Comparison of ENCODE assay signal across 14 cellular contexts in genomic region chr12:10719482-10719881, GRCh38. TPM values are rescaled to one million over a fixed set of nuclear protein-coding genes. Genes with fewer than 3 reads are reported as not detected.
DNase-seq lines count a peak whose midpoint lies in the region; ATAC-seq and TF ChIP-seq lines count a peak whose summit lies in the region.
"Had no signal": no experiment of that assay in that cellular context is flagged by ENCODE, and none has a peak within 500 bp of the region (broad histone marks: within the 10 kb centered on the region; RNA-seq: fewer than 3 reads in every experiment).

No MANE protein-coding gene starts in this region.

- in situ Hi-C loops in gastrocnemius medialis (cut with MboI; ENCODE audit: low sequenced_read_pairs in 4 of 4), result loop anchor here in 2 of 4 donors (25.0 kb wide), 2 partner anchors 507 to 1068 kb away; partner anchors contain the start of gene GABARAPL1 (in 2 of the 2)

- H3K79me2 ChIP-seq in HCT116 (ENCODE audit: insufficient read depth, low read length), result peaks cover 98% of the 10 kb centered on the region

- H3K27me3 ChIP-seq in HCT116 (ENCODE audit: insufficient read depth, low read length) (no peaks in the 10 kb centered on the region), gastrocnemius medialis (no peaks in the 10 kb centered on the region)

- BruUV-seq in HCT116 (replicated peaks; lab: Mats Ljungman, UMichigan), result no TSS peak

- no peaks in the 10 kb centered on the region for H3K9me3 Mint-ChIP-seq in activated CD4-positive, alpha-beta memory T cell treated with anti-CD3 and anti-CD28 coated beads for 36 hours
- H3K9me3 Mint-ChIP-seq: activated naive CD4-positive, alpha-beta T cell treated with anti-CD3 and anti-CD28 coated beads for 36 hours; dendritic cell treated with granulocyte-macrophage colony-stimulating factor and Interleukin-4, amounts not matched to agents 40 ng/mL and 50 ng/mL, for 4 days had no signal

- H3K27ac ChIP-seq in HCT116 (ENCODE audit: low read depth, low read length) (no peak overlapping the region; the same call in 1 of the 2 replicates), SK-N-MC (no peak overlapping the region), gastrocnemius medialis (peak overlapping the region; percentile 97 to 100 (median 98))

- H3K27ac Mint-ChIP-seq in activated CD4-positive, alpha-beta memory T cell treated with anti-CD3 and anti-CD28 coated beads for 36 hours, result no peak overlapping the region
- H3K27ac Mint-ChIP-seq: activated naive CD4-positive, alpha-beta T cell treated with anti-CD3 and anti-CD28 coated beads for 36 hours; CD4-positive, alpha-beta memory T cell; dendritic cell treated with granulocyte-macrophage colony-stimulating factor and Interleukin-4, amounts not matched to agents 40 ng/mL and 50 ng/mL, for 4 days had no signal

- TF ChIP-seq CTCF in HCT116 (IDR thresholded peaks at IDR 0.05 in 2 of 3, conservative IDR thresholded peaks at IDR 0.05 in 1 of 3; ENCODE audit: borderline replicate concordance in 1 of 3, insufficient read depth in 1 of 3, low read depth in 2 of 3, low read length in 2 of 3), result no peak
- no peak for TF ChIP-seq CTCF in fibroblast of the aortic adventitia (IDR thresholded peaks at IDR 0.05; ENCODE audit: insufficient read depth, low read length)
- no peak for TF ChIP-seq CTCF in gastrocnemius medialis (IDR thresholded peaks at IDR 0.05 in 4 of 5, conservative IDR thresholded peaks at IDR 0.05 in 1 of 5)

- H2AFZ ChIP-seq in HCT116 (ENCODE audit: low read depth, low read length, poor library complexity, severe bottlenecking), result no peak overlapping the region

- peaks cover 47% of the 10 kb centered on the region for H3K27me3 Mint-ChIP-seq in activated CD4-positive, alpha-beta memory T cell treated with anti-CD3 and anti-CD28 coated beads for 36 hours

- peaks cover 18% of the 10 kb centered on the region for H3K36me3 Mint-ChIP-seq in activated CD4-positive, alpha-beta memory T cell treated with anti-CD3 and anti-CD28 coated beads for 36 hours
- H3K36me3 Mint-ChIP-seq: CD4-positive, alpha-beta memory T cell had no signal

- H3K9ac ChIP-seq in HCT116 (ENCODE audit: low read length), result peak overlapping the region; percentile 48; the same call in 1 of the 2 replicates
- H3K9ac ChIP-seq in SK-N-MC (ENCODE audit: insufficient read length), result peak overlapping the region; percentile 26

- intact Hi-C loops in HCT116 (cut with micrococcal nuclease) (no loop called here), gastrocnemius medialis (cut with DNase I; ENCODE audit: low total_unique reads) (loop anchor here (2.0 to 5.0 kb wide), 2 partner anchors 15 to 1843 kb away; partner anchors contain the start of gene DUSP16)
- intact Hi-C loops in activated CD4-positive, alpha-beta memory T cell treated with anti-CD3 and anti-CD28 coated beads for 36 hours (cut with micrococcal nuclease), result no loop called here

- POLR2A ChIA-PET in HCT116 (lab: Charles Lee), result interaction anchor here (1.3 to 1.6 kb wide), 2 partner anchors 12 to 31 kb away, joined by 3 read pairs; no protein-coding TSS in a partner anchor
- POLR2A ChIA-PET in activated CD4-positive, alpha-beta memory T cell treated with anti-CD3 and anti-CD28 coated beads for 36 hours (lab: Charles Lee), result no interaction called here

- H3K4me1 ChIP-seq in HCT116 (ENCODE audit: control insufficient read depth in 1 of 2, insufficient read depth in 2 of 2, low read length in 2 of 2), result peaks cover 54 to 71% of the 10 kb centered on the region in 2 experiments
- H3K4me1 ChIP-seq in gastrocnemius medialis, result peaks cover 29 to 49% of the 10 kb centered on the region in 2 donors

- RAD21 ChIA-PET in HCT116 (lab: Charles Lee; ENCODE audit: low non-redundant PET in 1 of 2, low total read pairs in 2 of 2, uncharacterized antibody in 2 of 2, unreplicated experiment in 2 of 2), result no interaction called here

- H3K9me3 ChIP-seq in HCT116 (ENCODE audit: control insufficient read depth in 1 of 2, insufficient read depth in 1 of 2, low read depth in 1 of 2, low read length in 2 of 2) (no peaks in the 10 kb centered on the region), SK-N-MC (ENCODE audit: low read depth, low read length) (no peaks in the 10 kb centered on the region), gastrocnemius medialis (no peaks in the 10 kb centered on the region)

- peaks cover 31% of the 10 kb centered on the region; the same call in 1 of the 2 replicates for H4K20me1 ChIP-seq in HCT116 (ENCODE audit: insufficient read depth)

- H3K4me3 ChIP-seq in HCT116 (replicated peaks in 1 of 2; ENCODE audit: low read depth in 1 of 2, low read length in 2 of 2) (no peak overlapping the region; a peak in 1 of 4 replicates), SK-N-MC (peak overlapping the region; percentile 98), fibroblast of the aortic adventitia (ENCODE audit: low read depth, low read length) (peak overlapping the region; percentile 19), gastrocnemius medialis (peak overlapping the region; percentile 83 to 99 (median 88))

- peaks cover 10 to 26% of the 10 kb centered on the region in 2 experiments for H3K36me3 ChIP-seq in HCT116 (ENCODE audit: control insufficient read depth in 1 of 2, insufficient read depth in 2 of 2, low read length in 2 of 2)
- peaks cover 43% of the 10 kb centered on the region for H3K36me3 ChIP-seq in SK-N-MC (ENCODE audit: insufficient read depth, low read length)
- H3K36me3 ChIP-seq in gastrocnemius medialis, result peaks cover 0 to 30% of the 10 kb centered on the region in 2 donors

- TF ChIP-seq RAD21 in HCT116 (IDR thresholded peaks at IDR 0.05; ENCODE audit: low read depth), result no peak

- peaks cover 34% of the 10 kb centered on the region for H3K4me1 Mint-ChIP-seq in activated CD4-positive, alpha-beta memory T cell treated with anti-CD3 and anti-CD28 coated beads for 36 hours (ENCODE audit: low read depth)

- CTCF ChIA-PET in HCT116 (lab: Charles Lee), result interaction anchor here (3.0 kb wide), 1 partner anchor 30 kb away, joined by 12 read pairs; no protein-coding TSS in a partner anchor
- CTCF ChIA-PET in activated CD4-positive, alpha-beta memory T cell treated with anti-CD3 and anti-CD28 coated beads for 36 hours (lab: Charles Lee), result interaction anchor here (1.2 kb wide), 1 partner anchor 31 kb away, joined by 5 read pairs; no protein-coding TSS in a partner anchor

- no peak for ATAC-seq in HCT116
- ATAC-seq in gastrocnemius medialis, result peak; percentile 20 to 27
- no peak for ATAC-seq in HG03469 (IDR thresholded peaks at IDR 0.05; ENCODE audit: unreplicated experiment)

- no peak for DNase-seq in HCT116 (ENCODE audit: low read depth, low spot score)
- no peak for DNase-seq in SK-N-MC (ENCODE audit: low read depth, low spot score)
- DNase-seq in fibroblast of the aortic adventitia (ENCODE audit: low read depth), result no peak
- DNase-seq in gastrocnemius medialis, result peak; percentile 79 to 83
- no peak for DNase-seq in SKM-1 treated with dmso at 0.1 percent for 144 hours (lab: John Stamatoyannopoulos, UW; ENCODE audit: unreplicated experiment)
- DNase-seq in T-helper 2 cell, result no peak
- no peak for DNase-seq in activated CD4-positive, alpha-beta memory T cell treated with anti-CD3 and anti-CD28 coated beads for 36 hours
- DNase-seq: activated naive CD4-positive, alpha-beta T cell treated with anti-CD3 and anti-CD28 coated beads for 36 hours; CD4-positive, alpha-beta memory T cell; H7; NCI-H446 treated with DMSO at 0.1 percent for 48 hours; trophoblast cell had no signal

- TF ChIP-seq POLR2A in HCT116 (IDR thresholded peaks at IDR 0.05; ENCODE audit: borderline replicate concordance, extremely low read depth, insufficient read depth, insufficient read length) (no peak), gastrocnemius medialis (IDR thresholded peaks at IDR 0.05) (peak; percentile 71 to 86)

- no peaks in the 10 kb centered on the region for H3K9me2 ChIP-seq in HCT116 (ENCODE audit: insufficient read depth)

- no peak overlapping the region for H3K4me3 Mint-ChIP-seq in activated CD4-positive, alpha-beta memory T cell treated with anti-CD3 and anti-CD28 coated beads for 36 hours
- H3K4me3 Mint-ChIP-seq: activated naive CD4-positive, alpha-beta T cell treated with anti-CD3 and anti-CD28 coated beads for 36 hours; CD4-positive, alpha-beta memory T cell; dendritic cell treated with granulocyte-macrophage colony-stimulating factor and Interleukin-4, amounts not matched to agents 40 ng/mL and 50 ng/mL, for 4 days had no signal

- peak overlapping the region; percentile 77 for H3K4me2 ChIP-seq in HCT116 (ENCODE audit: low read length)

TF ChIP-seq in HCT116, 20 proteins besides CTCF, POLR2A, EP300 and RAD21 (continues in another document):
- TF ChIP-seq ZNF274 (IDR thresholded peaks at IDR 0.05; ENCODE audit: low read depth, low read length) (no peak), ZBTB33 (IDR thresholded peaks at IDR 0.05; ENCODE audit: extremely low read depth, insufficient replicate concordance, low read length) (no peak), CEBPB (IDR thresholded peaks at IDR 0.05; ENCODE audit: low read depth) (no peak)
- TF ChIP-seq, protein P1, sequence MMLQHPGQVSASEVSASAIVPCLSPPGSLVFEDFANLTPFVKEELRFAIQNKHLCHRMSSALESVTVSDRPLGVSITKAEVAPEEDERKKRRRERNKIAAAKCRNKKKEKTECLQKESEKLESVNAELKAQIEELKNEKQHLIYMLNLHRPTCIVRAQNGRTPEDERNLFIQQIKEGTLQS (IDR thresholded peaks at IDR 0.05), result no peak

RNA-seq across cellular contexts. Expression of gene YBX3, which starts 3.6 kb away (rescaled TPM):
- total RNA-seq in HCT116 (2021; ENCODE audit: unreplicated experiment), result 419 TPM
- 472 and 487 TPM in 2 replicates for polyA plus RNA-seq in HCT116 (2012)
- 139 and 191 TPM in 2 replicates for total RNA-seq in fibroblast of the aortic adventitia (ENCODE audit: low replicate concordance)
- total RNA-seq in gastrocnemius medialis, result 1,000 to 10,000 TPM; 3,451 to 6,393 (median 4,786) TPM
- total RNA-seq in activated CD4-positive, alpha-beta memory T cell treated with anti-CD3 and anti-CD28 coated beads for 36 hours, result 10 to 100 TPM; 90.7 to 96.2 TPM

RNA-seq across cellular contexts. Expression of gene STYK1, which starts 45.6 kb away (rescaled TPM):
- total RNA-seq in HCT116 (2021; ENCODE audit: unreplicated experiment), result 4.4 TPM
- 3.8 and 4.5 TPM in 2 replicates for polyA plus RNA-seq in HCT116 (2012)
- total RNA-seq in fibroblast of the aortic adventitia (ENCODE audit: low replicate concordance), result 0.27 TPM in 1 of 2 replicates, not detected in the other
- under 1 TPM in 1 of 4 donors, not detected in 3; 0.12 TPM for total RNA-seq in gastrocnemius medialis
- not detected for total RNA-seq in activated CD4-positive, alpha-beta memory T cell treated with anti-CD3 and anti-CD28 coated beads for 36 hours
- total RNA-seq: activated naive CD4-positive, alpha-beta T cell treated with anti-CD3 and anti-CD28 coated beads for 36 hours; CD4-positive, alpha-beta memory T cell had no signal
- polyA plus RNA-seq: CD4-positive, alpha-beta memory T cell had no signal

Comparison
In these comparisons a context has a peak if more than half of its experiments do, and no peak if none do; other contexts are left out.
1. ATAC-seq: peak in gastrocnemius medialis (2 of 2); none in HCT116 (single experiment) and HG03469 (single experiment).
2. DNase-seq: peak in gastrocnemius medialis (2 of 2); none in HCT116 (single experiment), SK-N-MC (single experiment), fibroblast of the aortic adventitia (single experiment), SKM-1 treated with dmso at 0.1 percent for 144 hours (single experiment), T-helper 2 cell (0 of 5) and activated CD4-positive, alpha-beta memory T cell treated with anti-CD3 and anti-CD28 coated beads for 36 hours (single experiment).
3. H3K27ac ChIP-seq: peak in gastrocnemius medialis (4 of 4); none in HCT116 (single experiment) and SK-N-MC (single experiment).
4. H3K4me3 ChIP-seq: peak in SK-N-MC (single experiment), fibroblast of the aortic adventitia (single experiment) and gastrocnemius medialis (4 of 4); none in HCT116 (0 of 2).